17 cellular contexts compared by ENCODE assay signal in the genomic region with DNA sequence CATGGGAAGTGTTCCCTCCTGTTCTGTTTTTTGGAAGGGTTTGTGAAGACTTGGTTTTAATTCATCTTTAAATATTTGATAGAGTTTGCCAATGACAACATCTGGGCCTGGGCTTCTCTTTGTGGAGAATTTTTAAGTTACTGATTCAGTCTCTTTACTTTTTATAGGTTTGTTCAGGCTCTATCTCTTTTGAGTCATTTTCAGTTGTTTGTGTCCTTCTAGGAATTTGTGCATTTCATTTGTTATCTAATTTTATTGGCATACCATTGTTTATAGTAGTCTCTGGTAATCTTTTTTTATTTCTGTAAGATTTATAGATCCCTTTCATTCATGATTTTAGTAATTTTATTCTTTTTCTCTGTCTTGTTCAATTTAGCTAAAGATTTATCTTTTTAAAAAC. TPM values are rescaled to one million over a fixed set of nuclear protein-coding genes. Genes with fewer than 3 reads are reported as not detected.
DNase-seq lines count a peak whose midpoint lies in the region; ATAC-seq and TF ChIP-seq lines count a peak whose summit lies in the region.
"Had no signal": no experiment of that assay in that cellular context is flagged by ENCODE, and none has a peak within 500 bp of the region (broad histone marks: within the 10 kb centered on the region; RNA-seq: fewer than 3 reads in every experiment).

No MANE protein-coding gene starts in this region.

- H3K4me2 ChIP-seq in PC-3 (ENCODE audit: low read length) = no peak overlapping the region

- no peaks in the 10 kb centered on the region for H4K20me1 ChIP-seq in PC-3 (ENCODE audit: low read length)

- peaks cover 13% of the 10 kb centered on the region for H3K4me1 ChIP-seq in A673 (ENCODE audit: insufficient read depth, low read length, poor library complexity, severe bottlenecking)
- peaks cover 23% of the 10 kb centered on the region; the same call in 1 of the 2 replicates for H3K4me1 ChIP-seq in PC-3 (ENCODE audit: insufficient read depth, low read length)
- peaks cover 16% of the 10 kb centered on the region for H3K4me1 ChIP-seq in CD4-positive, alpha-beta memory T cell (ENCODE audit: insufficient read depth, low read length)
- no peaks in the 10 kb centered on the region for H3K4me1 ChIP-seq in Peyer's patch

- TF ChIP-seq CTCF in A673 (conservative IDR thresholded peaks at IDR 0.05; ENCODE audit: low read depth, low read length) (no peak), BJ (IDR thresholded peaks at IDR 0.05; ENCODE audit: insufficient read depth, low read depth, low read length) (no peak), PC-3 (conservative IDR thresholded peaks at IDR 0.05; ENCODE audit: low read depth, low read length) (no peak), glutamatergic neuron (IDR thresholded peaks at IDR 0.05; ENCODE audit: partially characterized antibody, unreplicated experiment) (no peak), Peyer's patch (IDR thresholded peaks at IDR 0.05) (no peak)

- H3K36me3 ChIP-seq in A673 (ENCODE audit: insufficient read depth, low read length, poor library complexity, severe bottlenecking) (peaks cover 59% of the 10 kb centered on the region), BJ (ENCODE audit: control insufficient read depth, insufficient read depth, low read length) (no peaks in the 10 kb centered on the region), PC-3 (ENCODE audit: low read depth, low read length) (peaks cover 15% of the 10 kb centered on the region; the same call in 1 of the 2 replicates), Peyer's patch (peaks cover 0 to 3% (median 0%) of the 10 kb centered on the region in 3 donors)
- no peaks in the 10 kb centered on the region for H3K36me3 ChIP-seq in CD4-positive, alpha-beta memory T cell (ENCODE audit: insufficient read depth, low read length)

- H3K27me3 Mint-ChIP-seq in glutamatergic neuron (ENCODE audit: unreplicated experiment) = no peaks in the 10 kb centered on the region
- no peaks in the 10 kb centered on the region for H3K27me3 Mint-ChIP-seq in CD4-positive, alpha-beta memory T cell
- H3K27me3 Mint-ChIP-seq: CD4-positive, alpha-beta T cell had no signal

- H3K79me2 ChIP-seq in PC-3 (ENCODE audit: low read length) = no peaks in the 10 kb centered on the region

- H3K27ac Mint-ChIP-seq in glutamatergic neuron (ENCODE audit: unreplicated experiment) = peak overlapping the region; percentile 6
- peak overlapping the region in 3 of 7 donors; percentile 18 to 41 (median 37) for H3K27ac Mint-ChIP-seq in CD4-positive, alpha-beta memory T cell
- H3K27ac Mint-ChIP-seq: CD4-positive, alpha-beta T cell had no signal

- CTCF ChIA-PET in A673 (lab: Charles Lee) (no interaction called here), BJ (lab: Yijun Ruan, JAX) (no interaction called here), PC-3 (lab: Charles Lee) (no interaction called here)
- CTCF ChIA-PET in CD4-positive, alpha-beta memory T cell (lab: Charles Lee; ENCODE audit: partially characterized antibody) = interaction anchor here (1.6 kb wide), 1 partner anchor 562 kb away, joined by 4 read pairs; no protein-coding TSS in a partner anchor

- peaks cover 5% of the 10 kb centered on the region for H3F3A ChIP-seq in PC-3 (ENCODE audit: low read length, unreplicated experiment)

- intact Hi-C loops in A673 (cut with micrococcal nuclease; ENCODE audit: unreplicated experiment) (no loop called here), PC-3 (cut with micrococcal nuclease) (loop anchor here (1.0 kb wide), 1 partner anchor 23 kb away; no protein-coding TSS in a partner anchor)
- intact Hi-C loops in CD4-positive, alpha-beta memory T cell (cut with micrococcal nuclease) = no loop called here

- H3K4me3 ChIP-seq in A673 (ENCODE audit: low read depth, low read length, poor library complexity, severe bottlenecking) = no peak overlapping the region
- H3K4me3 ChIP-seq in BJ (ENCODE audit: low read depth, low read length) = no peak overlapping the region
- H3K4me3 ChIP-seq in PC-3 (ENCODE audit: low read length) = no peak overlapping the region
- H3K4me3 ChIP-seq in CD4-positive, alpha-beta memory T cell (ENCODE audit: low read length in 2 of 2) = no peak overlapping the region
- H3K4me3 ChIP-seq in Peyer's patch = no peak overlapping the region

- H3K9me3 ChIP-seq in A673 (ENCODE audit: low read depth, low read length, poor library complexity, severe bottlenecking) (no peaks in the 10 kb centered on the region), PC-3 (ENCODE audit: low read length) (no peaks in the 10 kb centered on the region), Peyer's patch (no peaks in the 10 kb centered on the region)
- H3K9me3 ChIP-seq in CD4-positive, alpha-beta memory T cell (ENCODE audit: control insufficient read depth in 1 of 2, low read length in 2 of 2) = no peaks in the 10 kb centered on the region

- no peak for DNase-seq in A673 (ENCODE audit: low spot score)
- DNase-seq in BJ (ENCODE audit: low read depth) = peak; percentile 11
- DNase-seq in PC-3 = peak; percentile 27
- DNase-seq in glutamatergic neuron = no peak
- DNase-seq in CD4-positive, alpha-beta memory T cell = no peak
- DNase-seq in hippocampal formation (lab: John Stamatoyannopoulos, UW) = no peak
- no peak for DNase-seq in foreskin melanocyte
- no peak for DNase-seq in Peyer's patch
- DNase-seq: C1 segment of cervical spinal cord; CD4-positive, alpha-beta T cell; DMS79; EL; GDM1; IMR-90 had no signal

- no peaks in the 10 kb centered on the region for H3K9me2 ChIP-seq in PC-3 (replicated peaks; ENCODE audit: low read length)

- ATAC-seq in PC-3 = peak; percentile 76
- ATAC-seq: HCT116 had no signal

- H3K27me3 ChIP-seq in A673 (replicated peaks; ENCODE audit: insufficient read depth, low read depth, low read length, poor library complexity) (no peaks in the 10 kb centered on the region), BJ (ENCODE audit: control insufficient read depth, insufficient read depth, low read length) (no peaks in the 10 kb centered on the region), PC-3 (ENCODE audit: low read length) (no peaks in the 10 kb centered on the region), Peyer's patch (no peaks in the 10 kb centered on the region)
- no peaks in the 10 kb centered on the region for H3K27me3 ChIP-seq in CD4-positive, alpha-beta memory T cell (ENCODE audit: insufficient read depth, low read length)

- H3K36me3 Mint-ChIP-seq in glutamatergic neuron (ENCODE audit: unreplicated experiment) = peaks cover 19% of the 10 kb centered on the region
- peaks cover 41 to 58% of the 10 kb centered on the region in 2 donors for H3K36me3 Mint-ChIP-seq in CD4-positive, alpha-beta memory T cell

- peak overlapping the region; percentile 7 for H3K27ac ChIP-seq in A673 (ENCODE audit: low read depth, low read length, poor library complexity, severe bottlenecking)
- H3K27ac ChIP-seq in PC-3 (ENCODE audit: low read length) = no peak overlapping the region
- H3K27ac ChIP-seq in CD4-positive, alpha-beta memory T cell (ENCODE audit: low read depth, low read length) = no peak overlapping the region
- no peak overlapping the region for H3K27ac ChIP-seq in Peyer's patch

- no peak for TF ChIP-seq POLR2A in Peyer's patch (IDR thresholded peaks at IDR 0.05)

- H3K4me3 Mint-ChIP-seq in glutamatergic neuron (ENCODE audit: unreplicated experiment) = no peak overlapping the region
- no peak overlapping the region for H3K4me3 Mint-ChIP-seq in CD4-positive, alpha-beta memory T cell
- H3K4me3 Mint-ChIP-seq: CD4-positive, alpha-beta T cell had no signal

- no peak overlapping the region for H2AFZ ChIP-seq in PC-3 (ENCODE audit: low read length)

- H3K9me3 Mint-ChIP-seq in glutamatergic neuron (ENCODE audit: unreplicated experiment) = peaks cover 1% of the 10 kb centered on the region
- no peaks in the 10 kb centered on the region for H3K9me3 Mint-ChIP-seq in CD4-positive, alpha-beta memory T cell
- H3K9me3 Mint-ChIP-seq: CD4-positive, alpha-beta T cell had no signal

- H3K4me1 Mint-ChIP-seq in glutamatergic neuron (ENCODE audit: low read depth, unreplicated experiment) = no peaks in the 10 kb centered on the region
- H3K4me1 Mint-ChIP-seq in CD4-positive, alpha-beta memory T cell = peaks cover 9 to 32% (median 17%) of the 10 kb centered on the region in 4 donors

- no TSS peak for BruUV-seq in A673 (replicated peaks; lab: Mats Ljungman, UMichigan)
- no TSS peak for BruUV-seq in PC-3 (replicated peaks; lab: Mats Ljungman, UMichigan)

- POLR2A ChIA-PET in A673 (lab: Charles Lee; ENCODE audit: low non-redundant PET) (no interaction called here), BJ (lab: Charles Lee) (no interaction called here), PC-3 (lab: Charles Lee; ENCODE audit: unreplicated experiment) (no interaction called here)
- POLR2A ChIA-PET in CD4-positive, alpha-beta memory T cell (lab: Charles Lee; ENCODE audit: partially characterized antibody) = no interaction called here

- no peak overlapping the region for H3K9ac ChIP-seq in PC-3 (ENCODE audit: low read length)

RNA-seq across cellular contexts. Expression of a gene that starts 14.6 kb away (rescaled TPM):
- 69.9 and 72.4 TPM in 2 replicates for total RNA-seq in A673 (2021)
- polyA plus RNA-seq in BJ (2011; rRNA removed) = 6.8 and 7.7 TPM in 2 replicates
- polyA minus RNA-seq in BJ (2011; rRNA and poly(A)+ RNA removed) = 6.1 and 11.8 TPM in 2 replicates
- 19.5 and 23.1 TPM in 2 replicates for total RNA-seq in PC-3 (2014; rRNA removed)
- total RNA-seq in glutamatergic neuron (ENCODE audit: unreplicated experiment) = 44.0 TPM
- total RNA-seq in CD4-positive, alpha-beta memory T cell = 10 to 100 TPM; 35.9 to 37.9 TPM
- polyA plus RNA-seq in CD4-positive, alpha-beta memory T cell = 10 to 100 TPM; 17.7 to 18.9 TPM
- 10 to 100 TPM; 13.2 to 45.2 (median 24.2) TPM for total RNA-seq in Peyer's patch

RNA-seq across cellular contexts. Expression of a gene that starts 24.7 kb away (rescaled TPM):
- total RNA-seq in A673 (2021) (0.30 and 0.72 TPM in 2 replicates), PC-3 (2014; rRNA removed) (not detected in 2 replicates), glutamatergic neuron (ENCODE audit: unreplicated experiment) (0.81 TPM), Peyer's patch (1 to 10 TPM in 1 of 4 donors, under 1 TPM in 1, not detected in 2; 0.27 to 2.5 TPM)
- polyA plus RNA-seq in BJ (2011; rRNA removed) = 1.3 and 2.1 TPM in 2 replicates
- polyA minus RNA-seq in BJ (2011; rRNA and poly(A)+ RNA removed) = 0.87 and 2.5 TPM in 2 replicates
- total RNA-seq in CD4-positive, alpha-beta memory T cell = under 1 TPM; 0.28 to 0.41 TPM
- not detected for polyA plus RNA-seq in CD4-positive, alpha-beta memory T cell
- total RNA-seq: CD4-positive, alpha-beta T cell; H4; HT-29 had no signal

Comparison
In these comparisons a context has a peak if more than half of its experiments do, and no peak if none do; other contexts are left out.
1. DNase-seq: peak in BJ (single experiment) and PC-3 (single experiment); none in A673 (single experiment), glutamatergic neuron (single experiment), CD4-positive, alpha-beta memory T cell (0 of 5), hippocampal formation (0 of 2), foreskin melanocyte (single experiment) and Peyer's patch (0 of 3).